ENCODE assay signal across 8 cellular contexts in the genomic region with DNA sequence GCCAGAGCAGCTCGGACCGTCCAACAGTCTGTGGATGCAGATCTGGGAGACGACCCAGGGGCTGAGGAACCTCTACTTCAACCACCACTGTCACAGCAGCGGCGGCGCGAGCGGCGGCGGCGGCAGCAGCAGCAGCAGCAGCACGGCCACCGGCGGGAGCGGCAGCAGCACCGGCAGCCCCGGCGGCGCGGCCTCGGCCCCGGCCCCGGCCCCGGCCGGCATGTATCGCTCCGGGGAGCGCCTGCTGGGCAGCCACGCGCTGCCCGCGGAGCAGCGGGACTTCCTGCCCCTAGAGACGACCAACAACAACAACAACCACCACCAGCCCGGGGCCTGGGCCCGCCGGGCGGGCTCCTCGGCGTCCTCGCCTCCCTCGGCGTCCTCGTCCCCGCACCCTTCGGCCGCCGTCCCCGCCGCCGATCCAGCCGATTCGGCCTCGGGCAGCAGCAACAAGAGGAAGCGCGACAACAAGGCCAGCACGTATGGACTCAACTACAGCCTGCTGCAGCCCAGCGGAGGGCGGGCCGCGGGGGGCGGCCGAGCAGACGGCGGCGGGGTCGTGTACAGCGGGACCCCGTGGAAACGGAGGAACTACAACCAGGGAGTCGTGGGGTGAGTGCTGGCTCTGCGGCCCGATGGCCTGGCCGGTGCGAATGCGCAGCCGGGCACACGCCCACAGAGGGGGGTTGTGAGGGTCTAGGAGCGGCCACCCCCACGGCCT. TPM values are rescaled to one million over a fixed set of nuclear protein-coding genes. Genes with fewer than 3 reads are reported as not detected.
DNase-seq lines count a peak whose midpoint lies in the region; ATAC-seq and TF ChIP-seq lines count a peak whose summit lies in the region.

No MANE protein-coding gene starts in this region.

- no peak overlapping the region for H2BK5ac ChIP-seq in mesendoderm (ENCODE audit: low read length)

- H3K36me3 ChIP-seq in ectodermal cell (ENCODE audit: control insufficient read depth, insufficient read depth, low read length) (no peaks in the 10 kb centered on the region), mesendoderm (ENCODE audit: control insufficient read depth, insufficient read depth, low read length) (no peaks in the 10 kb centered on the region)

- H4K5ac ChIP-seq in mesendoderm (ENCODE audit: low read length): no peak overlapping the region

- H3K9me3 ChIP-seq in ectodermal cell (ENCODE audit: control insufficient read depth, low read length): no peaks in the 10 kb centered on the region

- no peak overlapping the region for H3K27ac ChIP-seq in ectodermal cell (ENCODE audit: insufficient read depth, low read depth, low read length, poor library complexity, severe bottlenecking)
- H3K27ac ChIP-seq in mesendoderm (ENCODE audit: low read depth, low read length): peak overlapping the region; percentile 50
- H3K27ac ChIP-seq in temporal lobe (ENCODE audit: low read depth, low read length): peak overlapping the region; percentile 20

- no peak overlapping the region for H2AK5ac ChIP-seq in mesendoderm (ENCODE audit: low read length)

- ATAC-seq in GM18505 (IDR thresholded peaks at IDR 0.05; ENCODE audit: unreplicated experiment): peak; percentile 20
- ATAC-seq in HG03039 (IDR thresholded peaks at IDR 0.05; ENCODE audit: unreplicated experiment): peak; percentile 2
- ATAC-seq in SK-N-SH treated with all-trans-retinoic acid at 6 μM for 48 hours: 0 out of 3 replicates have a peak, but pooled peaks have one; percentile 1

- H3K18ac ChIP-seq in mesendoderm (ENCODE audit: low read length): peak overlapping the region; percentile 92

- H3K4me2 ChIP-seq in mesendoderm (ENCODE audit: low read length): peak overlapping the region; percentile 70

- 0 to 1% methylated on average over 80 of the region's 80 CpGs for WGBS in ectodermal cell, 2 experiments
- no CpG with 5 or more reads among the region's 80 CpGs for WGBS in mesendoderm (ENCODE audit: extremely low coverage, insufficient coverage, low lambda C conversion rate)

- no peak overlapping the region for H2BK15ac ChIP-seq in mesendoderm (replicated peaks; ENCODE audit: low read depth)

- H3K23ac ChIP-seq in mesendoderm (ENCODE audit: low read length): peak overlapping the region; percentile 11

- H3K79me1 ChIP-seq in mesendoderm (ENCODE audit: low read length): peaks cover 15% of the 10 kb centered on the region

- H3K4me1 ChIP-seq in ectodermal cell (ENCODE audit: control insufficient read depth, insufficient read depth, low read length): peaks cover 17% of the 10 kb centered on the region
- H3K4me1 ChIP-seq in mesendoderm (ENCODE audit: control insufficient read depth, low read depth, low read length): peaks cover 6% of the 10 kb centered on the region

- peak; percentile 75 for DNase-seq in 8988T
- peak; percentile 50 for DNase-seq in mesendoderm
- no peak for DNase-seq in SIG-M5 treated with dmso at 0.1 percent for 504 hours (lab: John Stamatoyannopoulos, UW; ENCODE audit: unreplicated experiment)

- H3K27me3 ChIP-seq in ectodermal cell (ENCODE audit: control insufficient read depth, insufficient read depth, low read length, poor library complexity, severe bottlenecking) (peaks cover 12% of the 10 kb centered on the region), mesendoderm (ENCODE audit: insufficient read depth, low read length, poor library complexity) (no peaks in the 10 kb centered on the region)

- H3K56ac ChIP-seq in mesendoderm (ENCODE audit: low read length): peak overlapping the region; percentile 89

- H4K8ac ChIP-seq in mesendoderm (ENCODE audit: low read depth, low read length): no peak overlapping the region

- H3K4me3 ChIP-seq in ectodermal cell (ENCODE audit: insufficient read depth, low read depth, low read length): peak overlapping the region; percentile 86
- H3K4me3 ChIP-seq in mesendoderm (ENCODE audit: low read length): peak overlapping the region; percentile 82

- peak overlapping the region; percentile 91 for H3K9ac ChIP-seq in mesendoderm (ENCODE audit: low read length)

- H3K79me2 ChIP-seq in mesendoderm (ENCODE audit: control insufficient read depth, insufficient read depth, low read length): peaks cover 34% of the 10 kb centered on the region

- no peak overlapping the region for H2BK120ac ChIP-seq in mesendoderm (ENCODE audit: low read depth, low read length)

- no peak for TF ChIP-seq POLR2A in GM18505 (IDR thresholded peaks at IDR 0.05; ENCODE audit: borderline replicate concordance, extremely low read depth, insufficient read depth, insufficient read length)

- H3K4ac ChIP-seq in mesendoderm (ENCODE audit: low read depth, low read length): no peak overlapping the region

TF ChIP-seq in SK-N-SH treated with all-trans-retinoic acid at 6 μM for 48 hours, 23 proteins besides CTCF, POLR2A, EP300 and RAD21:
- peak; percentile 99 for TF ChIP-seq ZFP3 (CRISPR knock-in tag; IDR thresholded peaks at IDR 0.05)
- no peak for TF ChIP-seq OSR1 (CRISPR knock-in tag; IDR thresholded peaks at IDR 0.05)

RNA-seq across cellular contexts. Expression of gene TENT4B, which starts 0.7 kb away (rescaled TPM):
- polyA plus RNA-seq in ectodermal cell (2013, experiment 1 of 4): 11.8 TPM
- 11.5 TPM for polyA plus RNA-seq in ectodermal cell (2013, experiment 2 of 4)
- polyA plus RNA-seq in ectodermal cell (2013, experiment 3 of 4): 8.2 TPM
- polyA plus RNA-seq in ectodermal cell (2013, experiment 4 of 4): 8.8 TPM
- 10.7 TPM for polyA plus RNA-seq in mesendoderm (2013, experiment 1 of 2)
- polyA plus RNA-seq in mesendoderm (2013, experiment 2 of 2): 10.4 TPM
- total RNA-seq in temporal lobe: 19.2 TPM
